Comparison of ENCODE assay signal across 6 cellular contexts in the genomic region with DNA sequence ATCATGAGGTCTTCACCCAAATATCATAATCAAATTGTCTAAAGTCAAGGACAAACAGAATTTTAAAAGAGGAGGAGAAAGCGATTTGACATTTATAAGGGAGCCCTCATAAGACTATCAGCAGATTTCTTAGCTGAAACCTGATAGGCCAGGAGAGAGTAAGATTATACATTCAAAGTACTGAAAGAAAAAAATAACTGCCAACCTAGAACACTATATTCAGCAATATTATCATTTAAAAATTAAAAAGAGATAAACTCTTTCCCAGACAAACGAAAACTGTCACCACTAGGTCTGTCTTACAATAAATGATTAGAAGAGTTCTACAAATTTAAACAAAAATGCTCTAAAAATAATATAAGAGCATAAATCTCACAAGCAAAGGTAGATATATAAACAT.
"Had no signal": no experiment of that assay in that cellular context is flagged by ENCODE, and none has a peak within 500 bp of the region (broad histone marks: within the 10 kb centered on the region; RNA-seq: fewer than 3 reads in every experiment).

No MANE protein-coding gene starts in this region.

- H3K4me2 ChIP-seq: KMS-11 had no signal

- H3K27ac ChIP-seq: HL-60, KMS-11 had no signal

- H3K4me3 ChIP-seq: K562 had no signal

- H3K4me1 Mint-ChIP-seq: IgD-negative memory B cell had no signal

- H3K36me3 Mint-ChIP-seq: IgD-negative memory B cell had no signal

- H3K27ac Mint-ChIP-seq: IgD-negative memory B cell had no signal

- DNase-seq: KBM-7, KG1 had no signal

- H3K9ac ChIP-seq: KMS-11 had no signal

- H3K4me3 Mint-ChIP-seq: IgD-negative memory B cell had no signal
